ENCODE assay signal across 8 cellular contexts in genomic region chr11:36376888-36377758, GRCh38.
DNase-seq lines count a peak whose midpoint lies in the region; ATAC-seq lines count a peak whose summit lies in the region.

No MANE protein-coding gene starts in this region.

- H3K4me1 Mint-ChIP-seq in activated CD4-positive, alpha-beta T cell treated with anti-CD3 and anti-CD28 coated beads, Interleukin-2, amount 10 ng/mL, durations not matched to agents 7 days and 5 days, result peaks cover 37% of the 10 kb centered on the region

- peak overlapping the region in 1 of 2 experiments; percentile 35 for H3K4ac ChIP-seq in mesenchymal stem cell (ENCODE audit: low read depth in 1 of 2, low read length in 2 of 2)

- no peaks in the 10 kb centered on the region for H3K27me3 ChIP-seq in effector memory CD4-positive, alpha-beta T cell (replicated peaks; ENCODE audit: control insufficient read depth, insufficient read depth, low read length, poor library complexity, severe bottlenecking)
- H3K27me3 ChIP-seq in mesenchymal stem cell (ENCODE audit: control insufficient read depth in 1 of 2, insufficient read depth in 1 of 2, low read length in 2 of 2), result peaks cover 0 to 17% of the 10 kb centered on the region in 2 experiments

- peak overlapping the region; percentile 65 for H2BK15ac ChIP-seq in mesenchymal stem cell (ENCODE audit: low read depth, poor library complexity, severe bottlenecking)

- peak overlapping the region; percentile 60 for H3K27ac ChIP-seq in effector memory CD4-positive, alpha-beta T cell (ENCODE audit: insufficient read depth, low read length, poor library complexity, severe bottlenecking)
- peak overlapping the region; percentile 78 for H3K27ac ChIP-seq in mesenchymal stem cell (ENCODE audit: low read length, poor library complexity, severe bottlenecking)

- CTCF ChIA-PET in activated CD4-positive, alpha-beta T cell treated with anti-CD3 and anti-CD28 coated beads, Interleukin-2, amount 10 ng/mL, durations not matched to agents 7 days and 5 days (lab: Charles Lee), result interaction anchor here (0.9 to 1.9 kb wide), 18 partner anchors 11 to 111 kb away, joined by 3 to 10 read pairs (median 3); no protein-coding TSS in a partner anchor

- WGBS in mesenchymal stem cell, result under 1% methylated on average over 56 of the region's 68 CpGs

- peaks cover 81% of the 10 kb centered on the region for H3K27me3 Mint-ChIP-seq in activated CD4-positive, alpha-beta T cell treated with anti-CD3 and anti-CD28 coated beads, Interleukin-2, amount 10 ng/mL, durations not matched to agents 7 days and 5 days

- no peaks in the 10 kb centered on the region for H3K36me3 ChIP-seq in effector memory CD4-positive, alpha-beta T cell (ENCODE audit: control insufficient read depth, insufficient read depth, low read length)
- peaks cover 0 to 5% of the 10 kb centered on the region in 2 experiments for H3K36me3 ChIP-seq in mesenchymal stem cell (ENCODE audit: control insufficient read depth in 1 of 2, insufficient read depth in 2 of 2, low read depth in 1 of 2, low read length in 2 of 2)

- peak overlapping the region; percentile 82 for H3K4me3 Mint-ChIP-seq in activated CD4-positive, alpha-beta T cell treated with anti-CD3 and anti-CD28 coated beads, Interleukin-2, amount 10 ng/mL, durations not matched to agents 7 days and 5 days

- peak overlapping the region; percentile 20 for H2AK5ac ChIP-seq in mesenchymal stem cell (ENCODE audit: low read length, severe bottlenecking)

- peak overlapping the region; percentile 80 for H3K4me3 ChIP-seq in effector memory CD4-positive, alpha-beta T cell (ENCODE audit: insufficient read depth, low read depth, low read length, poor library complexity, severe bottlenecking)
- H3K4me3 ChIP-seq in mesenchymal stem cell (ENCODE audit: insufficient read depth in 1 of 2, low read depth in 1 of 2, low read length in 2 of 2), result peak overlapping the region; percentile 84 to 88

- H3K27ac Mint-ChIP-seq in activated CD4-positive, alpha-beta T cell treated with anti-CD3 and anti-CD28 coated beads, Interleukin-2, amount 10 ng/mL, durations not matched to agents 7 days and 5 days, result peak overlapping the region; percentile 82

- no peak overlapping the region for H3K23ac ChIP-seq in mesenchymal stem cell (ENCODE audit: low read length in 2 of 2)

- H3K9ac ChIP-seq in mesenchymal stem cell (ENCODE audit: low read length), result peak overlapping the region; percentile 81

- H2BK12ac ChIP-seq in mesenchymal stem cell (ENCODE audit: low read length in 2 of 2), result peak overlapping the region in 1 of 2 experiments; percentile 73

- no peaks in the 10 kb centered on the region for H3K9me3 ChIP-seq in effector memory CD4-positive, alpha-beta T cell (ENCODE audit: control insufficient read depth, low read length)
- no peaks in the 10 kb centered on the region for H3K9me3 ChIP-seq in mesenchymal stem cell (ENCODE audit: control insufficient read depth, low read length)

- H3K4me2 ChIP-seq in mesenchymal stem cell (ENCODE audit: low read length, poor library complexity, severe bottlenecking), result peak overlapping the region; percentile 71

- no peaks in the 10 kb centered on the region for H3K9me3 Mint-ChIP-seq in activated CD4-positive, alpha-beta T cell treated with anti-CD3 and anti-CD28 coated beads, Interleukin-2, amount 10 ng/mL, durations not matched to agents 7 days and 5 days

- H3K36me3 Mint-ChIP-seq in activated CD4-positive, alpha-beta T cell treated with anti-CD3 and anti-CD28 coated beads, Interleukin-2, amount 10 ng/mL, durations not matched to agents 7 days and 5 days (ENCODE audit: low read depth), result peaks cover 3% of the 10 kb centered on the region

- DNase-seq in NOMO-1 treated with DMSO at 0.1 percent for 48 hours (lab: John Stamatoyannopoulos, UW; ENCODE audit: unreplicated experiment) (peak; percentile 22), NOMO-1 treated with dmso at 0.1 percent for 144 hours (lab: John Stamatoyannopoulos, UW; ENCODE audit: unreplicated experiment) (no peak), KBM-7 (peak; percentile 77), mesenchymal stem cell (peak; percentile 76)
- peak; percentile 55 for DNase-seq in activated CD4-positive, alpha-beta T cell treated with anti-CD3 and anti-CD28 coated beads, Interleukin-2, amount 10 ng/mL, durations not matched to agents 7 days and 5 days
- DNase-seq in effector memory CD4-positive, alpha-beta T cell, result peak; percentile 36 to 56 (median 51)
- peak; percentile 41 to 49 for DNase-seq in stimulated activated CD8-positive, alpha-beta memory T cell treated with anti-CD3 and anti-CD28 coated beads, Interleukin-7, amount 100 ng/mL, for 48 hours (ENCODE audit: extremely low read depth in 1 of 2, low read depth in 1 of 2)

- peaks cover 19% of the 10 kb centered on the region for H3K79me1 ChIP-seq in mesenchymal stem cell (replicated peaks; ENCODE audit: low read length, poor library complexity, severe bottlenecking)

- H3K14ac ChIP-seq in mesenchymal stem cell (ENCODE audit: low read length in 2 of 2), result peak overlapping the region in 1 of 2 experiments; percentile 30

- ATAC-seq in GM21447 (IDR thresholded peaks at IDR 0.05; ENCODE audit: unreplicated experiment), result no peak

- H3K18ac ChIP-seq in mesenchymal stem cell (ENCODE audit: low read depth in 1 of 2, low read length in 2 of 2), result peak overlapping the region; percentile 44 to 78

- no peak overlapping the region for H2BK120ac ChIP-seq in mesenchymal stem cell (ENCODE audit: low read depth, low read length)

- in situ Hi-C loops in KBM-7 (cut with MboI; ENCODE audit: low pct_unique_long_range_greater_than_20kb, low sequenced_read_pairs), result no loop called here

- H2AFZ ChIP-seq in mesenchymal stem cell (ENCODE audit: low read depth, low read length), result peak overlapping the region; percentile 87

- H3K4me1 ChIP-seq in effector memory CD4-positive, alpha-beta T cell (ENCODE audit: control insufficient read depth, insufficient read depth, low read length, poor library complexity, severe bottlenecking), result peaks cover 11% of the 10 kb centered on the region
- peaks cover 11% of the 10 kb centered on the region for H3K4me1 ChIP-seq in mesenchymal stem cell (ENCODE audit: control insufficient read depth, insufficient read depth, low read depth, low read length)

- POLR2A ChIA-PET in activated CD4-positive, alpha-beta T cell treated with anti-CD3 and anti-CD28 coated beads, Interleukin-2, amount 10 ng/mL, durations not matched to agents 7 days and 5 days (lab: Charles Lee), result no interaction called here

- H2BK5ac ChIP-seq in mesenchymal stem cell (ENCODE audit: low read depth, low read length, poor library complexity, severe bottlenecking), result no peak overlapping the region

- peak overlapping the region; percentile 85 for H4K8ac ChIP-seq in mesenchymal stem cell (ENCODE audit: low read length)

- H4K91ac ChIP-seq in mesenchymal stem cell (ENCODE audit: low read length), result peak overlapping the region; percentile 56
